In the genomic region with DNA sequence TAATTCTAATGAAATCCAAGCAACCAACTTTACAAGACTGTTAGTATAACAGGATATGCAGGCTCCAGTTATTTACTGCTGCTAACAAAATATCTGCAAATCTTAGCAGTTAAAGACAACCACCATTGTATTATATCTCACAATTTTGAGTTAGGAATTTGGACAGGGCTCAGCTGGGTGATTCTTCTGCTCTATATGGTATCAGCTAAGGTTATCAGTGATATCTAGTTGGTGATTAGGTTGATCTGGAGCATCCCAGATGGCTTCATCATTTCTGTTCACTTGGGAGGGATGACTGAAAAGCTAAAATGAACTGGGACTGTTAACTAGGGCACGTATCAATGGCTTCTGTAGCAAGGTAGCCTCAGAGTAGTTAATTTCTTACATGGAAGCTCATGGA, we compare ENCODE assay signal across 29 cellular contexts.
"Had no signal": no experiment of that assay in that cellular context is flagged by ENCODE, and none has a peak within 500 bp of the region (broad histone marks: within the 10 kb centered on the region; RNA-seq: fewer than 3 reads in every experiment).

No MANE protein-coding gene starts in this region.

- H3K4me3 ChIP-seq: stomach, suprapubic skin, testis, thoracic aorta, thyroid gland, tibial artery, tibial nerve, transverse colon, upper lobe of left lung, upper lobe of right lung, uterus, vagina had no signal

- H3K9me3 ChIP-seq: testis, thyroid gland, transverse colon, upper lobe of right lung, uterus, vagina had no signal

- H3K4me1 Mint-ChIP-seq: stimulated activated effector memory CD8-positive, alpha-beta T cell treated with anti-CD3 and anti-CD28 coated beads, Interleukin-12 subunit alpha, Interleukin-12 subunit beta, amount 100 ng/mL, for 72 hours; stimulated activated memory B cell treated with anti-CD40 and anti-IgM and Interleukin-4, amounts not matched to agents 10 μg/mL and 1 μg/mL and 100 μg/mL, for 72 hours; stimulated activated naive B cell treated with anti-CD40 and anti-IgM and Interleukin-4, amounts not matched to agents 10 μg/mL and 1 μg/mL and 100 μg/mL, for 72 hours; stimulated activated naive CD8-positive, alpha-beta T cell treated with anti-CD3 and anti-CD28 coated beads, Interleukin-15, amount 100 ng/mL, for 72 hours had no signal

- H3K27me3 ChIP-seq: stomach, suprapubic skin, testis, thyroid gland, tibial artery, tibial nerve, transverse colon, upper lobe of left lung, upper lobe of right lung, uterus, vagina had no signal

- H3K4me3 Mint-ChIP-seq: stimulated activated effector memory CD8-positive, alpha-beta T cell treated with anti-CD3 and anti-CD28 coated beads, Interleukin-12 subunit alpha, Interleukin-12 subunit beta, amount 100 ng/mL, for 72 hours; stimulated activated memory B cell treated with anti-CD40 and anti-IgM and Interleukin-4, amounts not matched to agents 10 μg/mL and 1 μg/mL and 100 μg/mL, for 72 hours; stimulated activated naive B cell treated with anti-CD40 and anti-IgM and Interleukin-4, amounts not matched to agents 10 μg/mL and 1 μg/mL and 100 μg/mL, for 72 hours; stimulated activated naive CD8-positive, alpha-beta T cell treated with anti-CD3 and anti-CD28 coated beads, Interleukin-15, amount 100 ng/mL, for 72 hours; stimulated activated naive CD8-positive, alpha-beta T cell treated with anti-CD3 and anti-CD28 coated beads, Interleukin-15, Interleukin-2, amounts not matched to agents 100 ng/mL and 50 ng/mL, for 24 hours; type B pancreatic cell had no signal

- H3K27me3 Mint-ChIP-seq: stimulated activated memory B cell treated with anti-CD40 and anti-IgM and Interleukin-4, amounts not matched to agents 10 μg/mL and 1 μg/mL and 100 μg/mL, for 72 hours; stimulated activated naive B cell treated with anti-CD40 and anti-IgM and Interleukin-4, amounts not matched to agents 10 μg/mL and 1 μg/mL and 100 μg/mL, for 72 hours; stimulated activated naive CD8-positive, alpha-beta T cell treated with anti-CD3 and anti-CD28 coated beads, Interleukin-15, amount 100 ng/mL, for 72 hours; stimulated activated naive CD8-positive, alpha-beta T cell treated with anti-CD3 and anti-CD28 coated beads, Interleukin-15, Interleukin-2, amounts not matched to agents 100 ng/mL and 50 ng/mL, for 24 hours; type B pancreatic cell had no signal

- H3K36me3 Mint-ChIP-seq: stimulated activated effector memory CD8-positive, alpha-beta T cell treated with anti-CD3 and anti-CD28 coated beads, Interleukin-12 subunit alpha, Interleukin-12 subunit beta, amount 100 ng/mL, for 72 hours; stimulated activated memory B cell treated with anti-CD40 and anti-IgM and Interleukin-4, amounts not matched to agents 10 μg/mL and 1 μg/mL and 100 μg/mL, for 72 hours; stimulated activated naive B cell treated with anti-CD40 and anti-IgM and Interleukin-4, amounts not matched to agents 10 μg/mL and 1 μg/mL and 100 μg/mL, for 72 hours; type B pancreatic cell had no signal

- H3K27ac Mint-ChIP-seq: stimulated activated effector memory CD8-positive, alpha-beta T cell treated with anti-CD3 and anti-CD28 coated beads, Interleukin-12 subunit alpha, Interleukin-12 subunit beta, amount 100 ng/mL, for 72 hours; stimulated activated memory B cell treated with anti-CD40 and anti-IgM and Interleukin-4, amounts not matched to agents 10 μg/mL and 1 μg/mL and 100 μg/mL, for 72 hours; stimulated activated naive B cell treated with anti-CD40 and anti-IgM and Interleukin-4, amounts not matched to agents 10 μg/mL and 1 μg/mL and 100 μg/mL, for 72 hours; stimulated activated naive CD8-positive, alpha-beta T cell treated with anti-CD3 and anti-CD28 coated beads, Interleukin-15, amount 100 ng/mL, for 72 hours; stimulated activated naive CD8-positive, alpha-beta T cell treated with anti-CD3 and anti-CD28 coated beads, Interleukin-15, Interleukin-2, amounts not matched to agents 100 ng/mL and 50 ng/mL, for 24 hours; type B pancreatic cell had no signal

- DNase-seq: stimulated activated CD4-positive, alpha-beta T cell treated with anti-CD3 and anti-CD28 coated beads, Interleukin-2, amount 100 ng/mL, for 48 hours; stimulated activated CD4-positive, alpha-beta T cell treated with anti-CD3 and anti-CD28 coated beads, Interleukin-4, amount 100 ng/mL, for 1 hour; stimulated activated CD4-positive, alpha-beta T cell treated with anti-CD3 and anti-CD28 coated beads, Interleukin-4, amount 100 ng/mL, for 24 hours; stimulated activated CD4-positive, alpha-beta T cell treated with anti-CD3 and anti-CD28 coated beads, Interleukin-4, amount 100 ng/mL, for 4 hours; stimulated activated CD8-positive, alpha-beta memory T cell treated with anti-CD3 and anti-CD28 coated beads, Interleukin-4, amount 100 ng/mL, for 48 hours; stimulated activated naive B cell treated with anti-CD40 and anti-IgM and Interleukin-4, amounts not matched to agents 10 μg/mL and 1 μg/mL and 100 μg/mL, for 72 hours; stimulated activated naive CD4-positive, alpha-beta T cell; stimulated activated naive CD4-positive, alpha-beta T cell treated with Interleukin-2 at 50 U/mL for 16 hours; stimulated activated naive CD8-positive, alpha-beta T cell treated with anti-CD3 and anti-CD28 coated beads, Interleukin-15, amount 100 ng/mL, for 72 hours; stimulated activated naive CD8-positive, alpha-beta T cell treated with anti-CD3 and anti-CD28 coated beads, Interleukin-15, Interleukin-2, amounts not matched to agents 100 U/mL and 50 U/mL, for 24 hours; stomach; substantia nigra; testis; thyroid gland; tibial artery; transverse colon; trophoblast cell; upper lobe of left lung; upper lobe of right lung; uterus had no signal

- ATAC-seq: stimulated activated effector memory CD8-positive, alpha-beta T cell treated with anti-CD3 and anti-CD28 coated beads, Interleukin-12 subunit alpha, Interleukin-12 subunit beta, amount 100 ng/mL, for 72 hours; stimulated activated memory B cell treated with anti-CD40 and anti-IgM and Interleukin-4, amounts not matched to agents 10 μg/mL and 1 μg/mL and 100 μg/mL, for 72 hours; stimulated activated naive B cell treated with anti-CD40 and anti-IgM and Interleukin-4, amounts not matched to agents 10 μg/mL and 1 μg/mL and 100 μg/mL, for 72 hours; stimulated activated naive CD8-positive, alpha-beta T cell treated with anti-CD3 and anti-CD28 coated beads, Interleukin-15, amount 100 ng/mL, for 72 hours; stimulated activated naive CD8-positive, alpha-beta T cell treated with anti-CD3 and anti-CD28 coated beads, Interleukin-15, Interleukin-2, amounts not matched to agents 100 U/mL and 50 U/mL, for 24 hours; upper lobe of right lung had no signal

- FAIRE-seq: urothelium cell line had no signal

- H3K27ac ChIP-seq: stomach, suprapubic skin, testis, thoracic aorta, thyroid gland, tibial artery, tibial nerve, transverse colon, upper lobe of left lung, upper lobe of right lung, uterus, vagina had no signal

- H3K4me1 ChIP-seq: stomach, suprapubic skin, testis, thyroid gland, tibial artery, tibial nerve, transverse colon, upper lobe of left lung, upper lobe of right lung, uterus, vagina had no signal

- H3K36me3 ChIP-seq: stomach, suprapubic skin, thoracic aorta, thyroid gland, tibial artery, tibial nerve, transverse colon, upper lobe of left lung, upper lobe of right lung, uterus, vagina had no signal
